Comparison of ENCODE assay signal across 10 cellular contexts in the genomic region with DNA sequence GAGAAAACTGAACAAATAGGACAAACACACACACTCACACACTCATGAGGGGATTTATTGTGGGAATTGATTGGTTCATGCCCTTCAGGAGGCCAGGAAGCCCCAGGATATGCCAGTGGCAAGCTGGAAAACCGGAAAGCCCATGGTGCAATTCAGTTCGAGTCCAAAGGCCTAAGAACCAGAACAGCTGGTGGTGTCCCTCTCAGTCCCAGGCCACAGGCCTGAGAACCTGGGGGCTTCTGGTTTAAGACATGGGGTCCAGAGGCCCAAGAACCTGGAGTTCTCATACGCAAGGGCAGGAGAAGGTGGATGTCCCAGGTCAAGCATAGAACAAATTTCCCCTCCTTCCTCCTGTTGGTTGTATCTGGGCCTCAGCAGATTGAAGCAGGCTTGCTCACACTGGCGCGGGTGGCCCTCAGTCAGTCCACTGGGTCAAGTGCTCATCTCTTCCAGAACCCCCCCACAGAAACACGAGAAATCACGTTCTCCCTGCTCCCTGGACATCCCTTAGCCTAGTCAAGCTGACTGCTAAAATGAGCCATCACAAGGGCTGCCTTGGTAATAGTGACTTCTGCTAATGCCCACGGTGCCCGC. TPM values are rescaled to one million over a fixed set of nuclear protein-coding genes. Genes with fewer than 3 reads are reported as not detected.
A peak's percentile ranks its signal among the peaks of the same experiment; 100 is the strongest.
DNase-seq lines count a peak whose midpoint lies in the region; ATAC-seq and TF ChIP-seq lines count a peak whose summit lies in the region.
"Had no signal": no experiment of that assay in that cellular context is flagged by ENCODE, and none has a peak within 500 bp of the region (broad histone marks: within the 10 kb centered on the region; RNA-seq: fewer than 3 reads in every experiment).

No MANE protein-coding gene starts in this region.

- H3K4me3 ChIP-seq in mammary epithelial cell (replicated peaks in 1 of 3; ENCODE audit: insufficient read depth in 1 of 3, low read depth in 2 of 3, low read length in 3 of 3) (peak overlapping the region in 1 of 3 experiments; percentile 10), mesenchymal stem cell (ENCODE audit: insufficient read depth in 1 of 2, low read depth in 1 of 2, low read length in 2 of 2) (peak overlapping the region in 1 of 2 experiments; percentile 62), aorta (ENCODE audit: low read length in 2 of 2) (no peak overlapping the region)
- H3K4me3 ChIP-seq: cardiac muscle cell had no signal

- 29% methylated on average over 9 of the region's 9 CpGs for WGBS in mammary epithelial cell (ENCODE audit: low coverage, missing lambda C conversion rate)
- 64% methylated on average over 9 of the region's 9 CpGs for WGBS in mesenchymal stem cell
- 45 to 51% methylated on average over 9 of the region's 9 CpGs for WGBS in aorta, 2 donors

- intact Hi-C loops in mammary epithelial cell (cut with micrococcal nuclease) (loop anchor here (5.0 kb wide), 2 partner anchors 91 to 289 kb away; no protein-coding TSS in a partner anchor), aorta (cut with DNase I) (no loop called here)

- H3K79me2 ChIP-seq in mammary epithelial cell (ENCODE audit: insufficient read depth, low read length) = no peaks in the 10 kb centered on the region

- H3K4me3 Mint-ChIP-seq in stimulated activated naive CD8-positive, alpha-beta T cell treated with anti-CD3 and anti-CD28 coated beads, Interleukin-15, amount 100 ng/mL, for 72 hours = peak overlapping the region; percentile 31 to 42

- no peak overlapping the region for H3K27ac ChIP-seq in mammary epithelial cell (ENCODE audit: insufficient read depth, low read depth, low read length)
- H3K27ac ChIP-seq in mesenchymal stem cell (ENCODE audit: low read length, poor library complexity, severe bottlenecking) = no peak overlapping the region
- peak overlapping the region in 1 of 2 donors; percentile 7 for H3K27ac ChIP-seq in aorta (ENCODE audit: low read depth in 1 of 2, low read length in 2 of 2)
- H3K27ac ChIP-seq: cardiac muscle cell, heart right ventricle had no signal

- H3K79me1 ChIP-seq in mesenchymal stem cell (replicated peaks; ENCODE audit: low read length, poor library complexity, severe bottlenecking) = no peaks in the 10 kb centered on the region

- in situ Hi-C loops in mammary epithelial cell (cut with MboI; ENCODE audit: low sequenced_read_pairs in 2 of 2) = loop anchor here (10.0 to 25.0 kb wide), 2 partner anchors 187 to 754 kb away; no protein-coding TSS in a partner anchor

- no peak overlapping the region for H3K14ac ChIP-seq in mesenchymal stem cell (ENCODE audit: low read length in 2 of 2)

- no peak overlapping the region for H2BK5ac ChIP-seq in mesenchymal stem cell (ENCODE audit: low read depth, low read length, poor library complexity, severe bottlenecking)

- no peak overlapping the region for H3K18ac ChIP-seq in mesenchymal stem cell (ENCODE audit: low read depth in 1 of 2, low read length in 2 of 2)

- dilution Hi-C loops in mammary epithelial cell (cut with HindIII; ENCODE audit: low sequenced_read_pairs) = no loop called here

- H2BK15ac ChIP-seq in mesenchymal stem cell (ENCODE audit: low read depth, poor library complexity, severe bottlenecking) = no peak overlapping the region

- no peak overlapping the region for H3K23ac ChIP-seq in mesenchymal stem cell (ENCODE audit: low read length in 2 of 2)

- H3K9me3 ChIP-seq in mammary epithelial cell (replicated peaks; ENCODE audit: insufficient read depth, low read length) (no peaks in the 10 kb centered on the region), mesenchymal stem cell (ENCODE audit: control insufficient read depth, low read length) (no peaks in the 10 kb centered on the region), aorta (ENCODE audit: control insufficient read depth, low read length) (no peaks in the 10 kb centered on the region)
- H3K9me3 ChIP-seq: heart right ventricle had no signal

- H4K91ac ChIP-seq in mesenchymal stem cell (ENCODE audit: low read length) = no peak overlapping the region

- H3K36me3 ChIP-seq in mammary epithelial cell (ENCODE audit: insufficient read depth, low read length) (no peaks in the 10 kb centered on the region), mesenchymal stem cell (ENCODE audit: control insufficient read depth in 1 of 2, insufficient read depth in 2 of 2, low read depth in 1 of 2, low read length in 2 of 2) (no peaks in the 10 kb centered on the region), aorta (ENCODE audit: control insufficient read depth in 1 of 2, insufficient read depth in 2 of 2, low read length in 1 of 2) (no peaks in the 10 kb centered on the region)
- H3K36me3 ChIP-seq: cardiac muscle cell, heart right ventricle had no signal

- H3K4me1 Mint-ChIP-seq in stimulated activated naive CD8-positive, alpha-beta T cell treated with anti-CD3 and anti-CD28 coated beads, Interleukin-15, amount 100 ng/mL, for 72 hours = peaks cover 16% of the 10 kb centered on the region

- DNase-seq in stimulated activated naive CD8-positive, alpha-beta T cell treated with anti-CD3 and anti-CD28 coated beads, Interleukin-15, amount 100 ng/mL, for 72 hours = no peak
- DNase-seq in stimulated activated naive CD8-positive, alpha-beta T cell treated with anti-CD3 and anti-CD28 coated beads, Interleukin-15, Interleukin-2, amounts not matched to agents 100 U/mL and 50 U/mL, for 24 hours = no peak
- DNase-seq in mammary epithelial cell = no peak
- no peak for DNase-seq in mesenchymal stem cell
- DNase-seq in aorta = no peak
- DNase-seq in UCSD-AML1 (lab: John Stamatoyannopoulos, UW; ENCODE audit: unreplicated experiment) = no peak
- DNase-seq in HT-29 (ENCODE audit: low spot score) = no peak
- DNase-seq: heart right ventricle had no signal

- H3K4me1 ChIP-seq in mammary epithelial cell (ENCODE audit: insufficient read depth, low read length) (peaks cover 3% of the 10 kb centered on the region), mesenchymal stem cell (ENCODE audit: control insufficient read depth, insufficient read depth, low read depth, low read length) (peaks cover 24% of the 10 kb centered on the region), aorta (ENCODE audit: control insufficient read depth in 1 of 2, insufficient read depth in 2 of 2, low read length in 2 of 2) (no peaks in the 10 kb centered on the region)

- no peak overlapping the region for H2BK120ac ChIP-seq in mesenchymal stem cell (ENCODE audit: low read depth, low read length)

- no peak for ATAC-seq in stimulated activated naive CD8-positive, alpha-beta T cell treated with anti-CD3 and anti-CD28 coated beads, Interleukin-15, amount 100 ng/mL, for 72 hours
- ATAC-seq in stimulated activated naive CD8-positive, alpha-beta T cell treated with anti-CD3 and anti-CD28 coated beads, Interleukin-15, Interleukin-2, amounts not matched to agents 100 U/mL and 50 U/mL, for 24 hours = no peak
- peak; percentile 3 for ATAC-seq in aorta (ENCODE audit: low FRiP score)
- no peak for ATAC-seq in HG03175 (IDR thresholded peaks at IDR 0.05; ENCODE audit: unreplicated experiment)

- no peak overlapping the region for H2BK12ac ChIP-seq in mesenchymal stem cell (ENCODE audit: low read length in 2 of 2)

- H3K4ac ChIP-seq in mesenchymal stem cell (ENCODE audit: low read depth in 1 of 2, low read length in 2 of 2) = no peak overlapping the region

- BruUV-seq in mammary epithelial cell (replicated peaks; lab: Mats Ljungman, UMichigan) = no TSS peak

- H2AK5ac ChIP-seq in mesenchymal stem cell (ENCODE audit: low read length, severe bottlenecking) = no peak overlapping the region

- no peak overlapping the region for H3K9ac ChIP-seq in mammary epithelial cell (ENCODE audit: insufficient read depth, low read length)
- peak overlapping the region; percentile 35 for H3K9ac ChIP-seq in mesenchymal stem cell (ENCODE audit: low read length)

- H3K9me3 Mint-ChIP-seq in stimulated activated naive CD8-positive, alpha-beta T cell treated with anti-CD3 and anti-CD28 coated beads, Interleukin-15, amount 100 ng/mL, for 72 hours = no peaks in the 10 kb centered on the region

- no peaks in the 10 kb centered on the region for H4K20me1 ChIP-seq in mammary epithelial cell (ENCODE audit: insufficient read depth, low read length)

- H3K4me2 ChIP-seq in mammary epithelial cell (ENCODE audit: insufficient read depth, low read depth, low read length) = peak overlapping the region; percentile 61
- peak overlapping the region; percentile 18 for H3K4me2 ChIP-seq in mesenchymal stem cell (ENCODE audit: low read length, poor library complexity, severe bottlenecking)

- CTCF ChIA-PET in mammary epithelial cell (lab: Charles Lee; ENCODE audit: low non-redundant PET) = no interaction called here

- H3K27me3 Mint-ChIP-seq in stimulated activated naive CD8-positive, alpha-beta T cell treated with anti-CD3 and anti-CD28 coated beads, Interleukin-15, amount 100 ng/mL, for 72 hours = peaks cover 36% of the 10 kb centered on the region

- H2AFZ ChIP-seq in mammary epithelial cell (ENCODE audit: low read depth, low read length) (peak overlapping the region; percentile 71), mesenchymal stem cell (ENCODE audit: low read depth, low read length) (no peak overlapping the region)

- H3K27ac Mint-ChIP-seq in stimulated activated naive CD8-positive, alpha-beta T cell treated with anti-CD3 and anti-CD28 coated beads, Interleukin-15, amount 100 ng/mL, for 72 hours = peak overlapping the region in 1 of 2 donors; percentile 64

- TF ChIP-seq CTCF in mammary epithelial cell (conservative IDR thresholded peaks at IDR 0.05 in 1 of 2, IDR thresholded peaks at IDR 0.05 in 1 of 2; ENCODE audit: extremely low read depth in 1 of 2, insufficient read depth in 1 of 2, low read depth in 1 of 2, low read length in 2 of 2) = no peak

- H3K27me3 ChIP-seq in mammary epithelial cell (ENCODE audit: insufficient read depth, low read length) (peaks cover 3% of the 10 kb centered on the region), mesenchymal stem cell (ENCODE audit: control insufficient read depth in 1 of 2, insufficient read depth in 1 of 2, low read length in 2 of 2) (peaks cover 25 to 62% of the 10 kb centered on the region in 2 experiments), aorta (ENCODE audit: control insufficient read depth in 1 of 2, insufficient read depth in 2 of 2, low read length in 1 of 2) (no peaks in the 10 kb centered on the region)

- no peak overlapping the region for H4K8ac ChIP-seq in mesenchymal stem cell (ENCODE audit: low read length)

RNA-seq across cellular contexts. Expression of a gene that starts 50.1 kb away (rescaled TPM):
- total RNA-seq in mammary epithelial cell (1,000 to 10,000 TPM in 1 of 2 donors, 100 to 1,000 TPM in 1; 686 to 1,631 TPM), aorta (1,000 to 10,000 TPM; 1,255 to 1,309 TPM)
- polyA plus RNA-seq in mammary epithelial cell (2,092 TPM), aorta (1,000 to 10,000 TPM; 2,819 to 3,270 TPM)
- 770 TPM for polyA minus RNA-seq in mammary epithelial cell
- 1,587 TPM for polyA plus RNA-seq in mesenchymal stem cell (2013, experiment 1 of 2)
- polyA plus RNA-seq in mesenchymal stem cell (2013, experiment 2 of 2) = 1,642 TPM
- 1,047 and 1,077 TPM in 2 replicates for total RNA-seq in HT-29 (2014; rRNA removed; shearing (Covaris generic))
